ENCODE assay signal across 8 cellular contexts in the genomic region with DNA sequence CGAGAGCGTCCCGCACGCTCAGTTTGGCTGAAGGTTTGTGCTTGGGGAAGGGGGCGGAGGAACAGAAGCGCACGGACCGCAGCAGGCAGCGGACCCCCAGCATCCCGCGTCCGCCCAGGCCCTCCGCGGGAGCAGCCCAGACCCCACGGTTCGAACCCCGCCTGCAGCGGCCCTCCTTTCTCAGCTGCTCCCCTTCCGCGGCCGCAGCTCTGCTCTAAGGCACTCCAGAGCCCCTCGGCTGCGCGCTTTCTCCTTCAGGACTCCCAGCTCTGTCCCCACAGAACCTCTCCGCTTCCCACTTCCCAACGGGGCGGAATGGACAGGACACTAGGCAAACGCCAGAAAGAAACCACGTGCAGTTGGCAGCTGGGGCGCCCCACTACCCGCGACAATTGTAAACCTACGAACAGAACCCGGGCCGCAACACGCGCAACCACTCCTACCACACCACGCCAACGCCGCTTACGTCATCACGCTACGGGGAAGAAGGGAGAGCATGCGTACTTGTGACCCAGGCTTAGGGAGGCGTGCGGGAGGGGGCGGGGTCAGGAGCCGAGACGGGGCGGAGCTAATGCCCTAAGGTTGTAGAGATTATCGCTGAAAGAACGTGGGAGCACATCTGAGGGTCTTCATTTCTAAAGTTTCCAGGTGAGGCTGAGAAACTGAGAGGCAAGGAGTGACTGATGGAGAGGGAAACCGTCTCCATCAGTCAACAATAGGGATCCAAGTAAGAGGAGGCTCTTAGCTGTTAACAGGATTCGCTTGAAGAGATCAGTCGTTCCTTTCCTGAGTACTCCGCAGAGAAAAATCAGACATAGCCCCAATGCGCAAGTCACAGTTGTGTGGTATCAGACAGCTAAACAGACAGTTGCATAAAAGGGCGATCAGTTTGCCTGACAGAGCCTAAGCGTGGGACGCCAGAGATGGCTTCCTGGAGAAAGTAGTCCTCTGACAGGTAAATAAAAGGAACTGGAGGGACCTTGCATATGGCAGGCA. TPM values are rescaled to one million over a fixed set of nuclear protein-coding genes. Genes with fewer than 3 reads are reported as not detected.
A peak's percentile ranks its signal among the peaks of the same experiment; 100 is the strongest.
DNase-seq lines count a peak whose midpoint lies in the region; ATAC-seq and TF ChIP-seq lines count a peak whose summit lies in the region.

A gene with protein sequence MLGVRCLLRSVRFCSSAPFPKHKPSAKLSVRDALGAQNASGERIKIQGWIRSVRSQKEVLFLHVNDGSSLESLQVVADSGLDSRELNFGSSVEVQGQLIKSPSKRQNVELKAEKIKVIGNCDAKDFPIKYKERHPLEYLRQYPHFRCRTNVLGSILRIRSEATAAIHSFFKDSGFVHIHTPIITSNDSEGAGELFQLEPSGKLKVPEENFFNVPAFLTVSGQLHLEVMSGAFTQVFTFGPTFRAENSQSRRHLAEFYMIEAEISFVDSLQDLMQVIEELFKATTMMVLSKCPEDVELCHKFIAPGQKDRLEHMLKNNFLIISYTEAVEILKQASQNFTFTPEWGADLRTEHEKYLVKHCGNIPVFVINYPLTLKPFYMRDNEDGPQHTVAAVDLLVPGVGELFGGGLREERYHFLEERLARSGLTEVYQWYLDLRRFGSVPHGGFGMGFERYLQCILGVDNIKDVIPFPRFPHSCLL (minus strand): TSS at position 479 of the 996 bp plus-strand sequence. CDS start 376 bp downstream, at position 103.

- intact Hi-C loops in left lung (cut with DNase I) = no loop called here

- no peaks in the 10 kb centered on the region for H3K9me3 ChIP-seq in left lung

- H3K36me3 ChIP-seq in left lung = peaks cover 0 to 15% of the 10 kb centered on the region in 2 donors

- H3K27ac ChIP-seq in left lung = peak within 1 kb of the TSS; percentile 82 to 91

- H3K27me3 ChIP-seq in left lung = no peaks in the 10 kb centered on the region

- peaks cover 7 to 25% of the 10 kb centered on the region in 2 donors for H3K4me1 ChIP-seq in left lung

- peak within 1 kb of the TSS; percentile 69 to 78 for H3K4me3 ChIP-seq in left lung

- peak; percentile 78 to 97 (median 92) for DNase-seq in C1 segment of cervical spinal cord (lab: John Stamatoyannopoulos, UW)
- peak; percentile 91 for DNase-seq in NCI-H748 treated with DMSO at 0.1 percent for 48 hours (lab: John Stamatoyannopoulos, UW)
- DNase-seq in activated CD4-positive, alpha-beta T cell treated with anti-CD3 and anti-CD28 coated beads, Interleukin-2, amount 50 U/mL, for 24 hours (ENCODE audit: low read depth in 1 of 2, low spot score in 1 of 2) = peak; percentile 98
- peak; percentile 99 for DNase-seq in dermis blood vessel endothelial cell
- DNase-seq in left lung = peak; percentile 98 to 99
- peak; percentile 96 to 98 for DNase-seq in stimulated activated CD4-positive, alpha-beta T cell treated with anti-CD3 and anti-CD28 coated beads, Interleukin-2, amount 100 ng/mL, for 48 hours

- no peak for TF ChIP-seq CTCF in left lung (IDR thresholded peaks at IDR 0.05)

- ATAC-seq in GM19372 (IDR thresholded peaks at IDR 0.05; ENCODE audit: low read depth, unreplicated experiment) (peak; percentile 96), HG03558 (IDR thresholded peaks at IDR 0.05; ENCODE audit: extremely low read depth, unreplicated experiment) (peak; percentile 84), left lung (peak; percentile 98)

RNA-seq across cellular contexts. Expression of the gene that starts here (rescaled TPM):
- total RNA-seq in dermis blood vessel endothelial cell (15.5 and 16.7 TPM in 2 replicates), left lung (10 to 100 TPM; 14.9 to 17.4 TPM)

Comparison
In these comparisons a context has a peak if more than half of its experiments do, and no peak if none do; other contexts are left out.
1. Peak in every context shown above with its lines: DNase-seq, ATAC-seq, H3K4me3 ChIP-seq and H3K27ac ChIP-seq.